8 cellular contexts compared by ENCODE assay signal in the genomic region with DNA sequence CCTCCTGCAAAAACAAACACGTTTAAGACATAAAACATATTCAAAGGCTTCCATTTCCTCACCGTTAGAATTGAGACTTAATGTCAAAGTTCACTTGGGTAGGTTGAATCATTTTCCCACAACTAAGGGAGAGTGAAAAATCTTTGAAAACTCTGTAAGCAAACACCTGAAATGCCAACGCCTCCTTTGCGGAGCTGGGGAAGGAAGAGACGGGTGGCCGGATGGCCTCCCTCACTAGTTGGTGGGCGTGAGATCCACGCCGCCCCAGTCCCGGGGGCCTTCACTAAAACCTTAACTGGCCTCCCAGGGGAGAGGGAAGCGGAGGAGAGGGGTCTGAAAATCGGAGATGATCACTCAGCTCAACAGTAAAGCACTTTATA. TPM values are rescaled to one million over a fixed set of nuclear protein-coding genes. Genes with fewer than 3 reads are reported as not detected.
A peak's percentile ranks its signal among the peaks of the same experiment; 100 is the strongest.
DNase-seq lines count a peak whose midpoint lies in the region; ATAC-seq, FAIRE-seq and TF ChIP-seq lines count a peak whose summit lies in the region.

No MANE protein-coding gene starts in this region.

- H3K9ac ChIP-seq in SK-N-SH (peak overlapping the region; percentile 91), HepG2 (ENCODE audit: insufficient read depth, low read depth, low read length) (peak overlapping the region; percentile 98)

- peak; percentile 6 for ATAC-seq in GM21528 (IDR thresholded peaks at IDR 0.05; ENCODE audit: low FRiP score, unreplicated experiment)
- ATAC-seq in HepG2: peak; percentile 36
- peak; percentile 25 for ATAC-seq in stimulated activated effector memory CD8-positive, alpha-beta T cell treated with anti-CD3 and anti-CD28 coated beads, Interleukin-12 subunit alpha, Interleukin-12 subunit beta, amount 100 ng/mL, for 72 hours
- ATAC-seq in GM21737 (IDR thresholded peaks at IDR 0.05; ENCODE audit: unreplicated experiment): no peak

- in situ Hi-C loops in HepG2 (cut with HindIII; ENCODE audit: extremely low pct_ligation_motif_present, low pct_unique_long_range_greater_than_20kb): no loop called here

- WGBS in SK-N-SH (ENCODE audit: low lambda C conversion rate): 2% methylated on average over 10 of the region's 12 CpGs
- WGBS in HepG2 (ENCODE audit: low lambda C conversion rate): under 1% methylated on average over 12 of the region's 12 CpGs

- H3K4me2 ChIP-seq in SK-N-SH (peak overlapping the region; percentile 90), HepG2 (ENCODE audit: low read depth, low read length) (peak overlapping the region; percentile 91)

- H3K36me3 ChIP-seq in BE2C (no peaks in the 10 kb centered on the region), SK-N-SH (replicated peaks in 1 of 2; ENCODE audit: control insufficient read depth in 1 of 2, insufficient read depth in 2 of 2, low read length in 1 of 2) (peaks cover 0 to 5% of the 10 kb centered on the region in 2 experiments), HepG2 (replicated peaks in 1 of 2; ENCODE audit: control insufficient read depth in 1 of 2, insufficient read depth in 2 of 2, low read length in 2 of 2) (no peaks in the 10 kb centered on the region)

- peaks cover 62% of the 10 kb centered on the region for H3K79me2 ChIP-seq in SK-N-SH (ENCODE audit: insufficient read depth)
- peaks cover 40% of the 10 kb centered on the region for H3K79me2 ChIP-seq in HepG2 (ENCODE audit: insufficient read depth, low read length)

- POLR2A ChIA-PET in SK-N-SH (lab: Yijun Ruan, JAX): interaction anchor here (0.8 to 3.4 kb wide), 3 partner anchors 10 to 19 kb away, joined by 3 to 14 read pairs (median 12); partner anchors contain the start of gene NMT1
- POLR2A ChIA-PET in HepG2 (lab: Yijun Ruan, JAX): interaction anchor here (0.8 to 4.2 kb wide), 12 partner anchors 10 to 152 kb away, joined by 3 to 74 read pairs (median 5); partner anchors contain the start of genes EFTUD2, HEXIM1, HEXIM2 and NMT1

- CTCF ChIA-PET in SK-N-SH (lab: Yijun Ruan, JAX): interaction anchor here (1.0 to 3.9 kb wide), 8 partner anchors 11 to 98 kb away, joined by 3 to 20 read pairs (median 6); partner anchors contain the start of genes ACBD4, HEXIM1 and PLCD3
- CTCF ChIA-PET in HepG2 (lab: Yijun Ruan, JAX; ENCODE audit: low intra/inter-chr PET ratio, low total read pairs): no interaction called here

- H3K9me3 Mint-ChIP-seq in brain: no peaks in the 10 kb centered on the region
- H3K9me3 Mint-ChIP-seq in stimulated activated effector memory CD8-positive, alpha-beta T cell treated with anti-CD3 and anti-CD28 coated beads, Interleukin-12 subunit alpha, Interleukin-12 subunit beta, amount 100 ng/mL, for 72 hours: no peaks in the 10 kb centered on the region

- TF ChIP-seq POLR2A in HepG2 (IDR thresholded peaks at IDR 0.05; ENCODE audit: insufficient read depth in 1 of 2, low read depth in 2 of 2, low read length in 2 of 2): no peak; a peak in 1 of 4 replicates

- TF ChIP-seq RAD21 in SK-N-SH (IDR thresholded peaks at IDR 0.05; ENCODE audit: low read length): no peak
- no peak for TF ChIP-seq RAD21 in HepG2 (CRISPR knock-in tag; IDR thresholded peaks at IDR 0.05)

- H3K27me3 Mint-ChIP-seq in brain: peaks cover 3% of the 10 kb centered on the region

- peak overlapping the region; percentile 92 for H3K27ac ChIP-seq in SK-N-SH (ENCODE audit: low read depth in 2 of 2, low read length in 1 of 2)
- peak overlapping the region; percentile 94 for H3K27ac ChIP-seq in HepG2 (ENCODE audit: extremely low read length, insufficient read depth, low read length)

- H3K4me3 Mint-ChIP-seq in brain: peak overlapping the region; percentile 86 to 95 (median 93)
- peak overlapping the region; percentile 95 for H3K4me3 Mint-ChIP-seq in stimulated activated effector memory CD8-positive, alpha-beta T cell treated with anti-CD3 and anti-CD28 coated beads, Interleukin-12 subunit alpha, Interleukin-12 subunit beta, amount 100 ng/mL, for 72 hours

- peak overlapping the region; percentile 75 for H2AFZ ChIP-seq in SK-N-SH (ENCODE audit: low read depth)
- H2AFZ ChIP-seq in HepG2 (ENCODE audit: low read length): peak overlapping the region; percentile 22

- H3K4me1 Mint-ChIP-seq in brain: peaks cover 52% of the 10 kb centered on the region
- peaks cover 32% of the 10 kb centered on the region for H3K4me1 Mint-ChIP-seq in stimulated activated effector memory CD8-positive, alpha-beta T cell treated with anti-CD3 and anti-CD28 coated beads, Interleukin-12 subunit alpha, Interleukin-12 subunit beta, amount 100 ng/mL, for 72 hours

- H3K27ac Mint-ChIP-seq in brain: peak overlapping the region; percentile 94 to 97 (median 96)
- H3K27ac Mint-ChIP-seq in stimulated activated effector memory CD8-positive, alpha-beta T cell treated with anti-CD3 and anti-CD28 coated beads, Interleukin-12 subunit alpha, Interleukin-12 subunit beta, amount 100 ng/mL, for 72 hours: peak overlapping the region; percentile 98

- TF ChIP-seq EP300 in SK-N-SH (IDR thresholded peaks at IDR 0.05; ENCODE audit: borderline replicate concordance in 1 of 2, low read depth in 1 of 2, low read length in 1 of 2) (no peak), HepG2 (IDR thresholded peaks at IDR 0.05; ENCODE audit: low read depth in 2 of 2, low read length in 2 of 2) (no peak), HepG2 (CRISPR knock-in tag; IDR thresholded peaks at IDR 0.05; ENCODE audit: borderline replicate concordance) (no peak)

- FAIRE-seq in HepG2 (lab: Jason Lieb, UNC): peak; percentile 52

- H3K27me3 ChIP-seq in BE2C: no peaks in the 10 kb centered on the region
- H3K27me3 ChIP-seq in SK-N-SH (ENCODE audit: insufficient read depth): no peaks in the 10 kb centered on the region
- no peaks in the 10 kb centered on the region; a peak in 1 of 5 replicates for H3K27me3 ChIP-seq in HepG2 (ENCODE audit: control insufficient read depth in 1 of 2, insufficient read depth in 2 of 2, low read length in 2 of 2)

- peaks cover 17% of the 10 kb centered on the region for H3F3A ChIP-seq in SK-N-SH (replicated peaks; ENCODE audit: insufficient read depth)

- no peaks in the 10 kb centered on the region; the same call in 1 of the 2 replicates for H3K4me1 ChIP-seq in BE2C
- no peaks in the 10 kb centered on the region; a peak in 1 of 4 replicates for H3K4me1 ChIP-seq in SK-N-SH (ENCODE audit: control insufficient read depth in 1 of 2, insufficient read depth in 2 of 2, low read depth in 1 of 2, low read length in 1 of 2)
- H3K4me1 ChIP-seq in HepG2 (ENCODE audit: insufficient read depth, low read length): peaks cover 53% of the 10 kb centered on the region

- intact Hi-C loops in HepG2 (cut with micrococcal nuclease; ENCODE audit: unreplicated experiment): loop anchor here (5.0 kb wide), 1 partner anchor 377 kb away; no protein-coding TSS in a partner anchor

- no TSS peak for BruUV-seq in HepG2 (replicated peaks; lab: Mats Ljungman, UMichigan)

- TF ChIP-seq CTCF in BE2C (IDR thresholded peaks at IDR 0.05; ENCODE audit: low read depth, low read length) (no peak), SK-N-SH (IDR thresholded peaks at IDR 0.05) (no peak), brain (conservative IDR thresholded peaks at IDR 0.05) (no peak), HepG2 (CRISPR knock-in tag; IDR thresholded peaks at IDR 0.05) (no peak)

- H3K4me3 ChIP-seq in BE2C (ENCODE audit: low read depth, low read length) (peak overlapping the region; percentile 95), SK-N-SH (ENCODE audit: low read depth in 2 of 2, low read length in 1 of 2) (peak overlapping the region; percentile 60 to 79), HepG2 (replicated peaks in 1 of 3; ENCODE audit: insufficient read depth in 1 of 3, low read depth in 2 of 3, low read length in 3 of 3) (peak overlapping the region; percentile 76 to 89 (median 78))

- no peak for DNase-seq in BE2C
- DNase-seq in SK-N-SH: peak; percentile 56
- DNase-seq in HepG2 (ENCODE audit: low spot score): peak; percentile 60
- DNase-seq in stimulated activated effector memory CD8-positive, alpha-beta T cell treated with anti-CD3 and anti-CD28 coated beads, Interleukin-12 subunit alpha, Interleukin-12 subunit beta, amount 100 ng/mL, for 72 hours (ENCODE audit: low spot score in 2 of 2): peak; percentile 17 to 69
- DNase-seq in NCI-H2107 treated with DMSO at 0.1 percent for 48 hours (lab: John Stamatoyannopoulos, UW; ENCODE audit: unreplicated experiment): no peak

- H3K9me2 ChIP-seq in SK-N-SH: no peaks in the 10 kb centered on the region

- H3K9me3 ChIP-seq in BE2C (no peaks in the 10 kb centered on the region), SK-N-SH (no peaks in the 10 kb centered on the region), HepG2 (ENCODE audit: low read length) (no peaks in the 10 kb centered on the region)

- H4K20me1 ChIP-seq in SK-N-SH (ENCODE audit: insufficient read depth) (no peaks in the 10 kb centered on the region), HepG2 (ENCODE audit: insufficient read depth, low read length) (no peaks in the 10 kb centered on the region)

- peaks cover 11% of the 10 kb centered on the region for H3K36me3 Mint-ChIP-seq in brain
- H3K36me3 Mint-ChIP-seq in stimulated activated effector memory CD8-positive, alpha-beta T cell treated with anti-CD3 and anti-CD28 coated beads, Interleukin-12 subunit alpha, Interleukin-12 subunit beta, amount 100 ng/mL, for 72 hours: peaks cover 16% of the 10 kb centered on the region

RNA-seq across cellular contexts. Expression of gene DCAKD, which starts 0.8 kb away (rescaled TPM):
- polyA plus RNA-seq in BE2C (2012; ENCODE audit: insufficient read depth, insufficient read length, low read depth): 42.5 TPM
- 47.6 and 48.8 TPM in 2 replicates for polyA plus RNA-seq in SK-N-SH (2012; rRNA removed)
- 19.9 and 29.3 TPM in 2 replicates for polyA plus RNA-seq in SK-N-SH (2012; cell fraction: cytosol; rRNA removed)
- 62.2 and 68.2 TPM in 2 replicates for polyA plus RNA-seq in SK-N-SH (2012; cell fraction: nucleus; rRNA removed)
- polyA plus RNA-seq in brain (ENCODE audit: insufficient read depth, low read depth, low replicate concordance): 95.0 TPM
- total RNA-seq in HepG2 (2016; rRNA removed; fragmentation: Illumina TruSeq; extraction: Trizol): 29.2 and 31.1 TPM in 2 replicates
- 17.8 and 18.9 TPM in 2 replicates for total RNA-seq in HepG2 (2016; cell fraction: cytosol; rRNA removed; fragmentation: Illumina TruSeq; extraction: Trizol; ENCODE audit: low read depth)
- total RNA-seq in HepG2 (2016; cell fraction: insoluble cytoplasmic fraction; rRNA removed; fragmentation: Illumina TruSeq; extraction: Trizol): 29.3 and 30.4 TPM in 2 replicates
- 31.0 and 36.7 TPM in 2 replicates for total RNA-seq in HepG2 (2016; cell fraction: membrane; rRNA removed; fragmentation: Illumina TruSeq; extraction: Trizol)
- total RNA-seq in HepG2 (2016; cell fraction: nucleus; rRNA removed; fragmentation: Illumina TruSeq; extraction: Trizol): 13.3 and 14.3 TPM in 2 replicates
- 25.9 and 30.2 TPM in 2 replicates for polyA plus RNA-seq in HepG2 (2011; rRNA removed)
- polyA plus RNA-seq in HepG2 (2011; cell fraction: cytosol; rRNA removed): 27.0 and 35.9 TPM in 2 replicates
- 35.9 and 42.1 TPM in 2 replicates for polyA plus RNA-seq in HepG2 (2011; cell fraction: nucleus; rRNA removed)
- polyA plus RNA-seq in HepG2 (2012): 21.9 and 25.6 TPM in 2 replicates
- 14.2 and 18.1 TPM in 2 replicates for polyA plus RNA-seq in HepG2 (2016; cell fraction: cytosol; fragmentation: Illumina TruSeq; extraction: Trizol; ENCODE audit: low read depth)
- 30.0 and 35.6 TPM in 2 replicates for polyA plus RNA-seq in HepG2 (2016; cell fraction: insoluble cytoplasmic fraction; fragmentation: Illumina TruSeq; extraction: Trizol; ENCODE audit: low read depth)
- polyA plus RNA-seq in HepG2 (2016; cell fraction: membrane; fragmentation: Illumina TruSeq; extraction: Trizol; ENCODE audit: low read depth): 26.8 and 28.1 TPM in 2 replicates
- 28.5 and 31.2 TPM in 2 replicates for polyA plus RNA-seq in HepG2 (2016; cell fraction: nucleus; fragmentation: Illumina TruSeq; extraction: Trizol; ENCODE audit: insufficient read depth, low read depth)
- polyA minus RNA-seq in HepG2 (2011; rRNA and poly(A)+ RNA removed; ENCODE audit: low replicate concordance): 34.7 and 107 TPM in 2 replicates
- polyA minus RNA-seq in HepG2 (2011; cell fraction: cytosol; rRNA and poly(A)+ RNA removed): 36.1 and 39.1 TPM in 2 replicates
- 14.9 and 19.5 TPM in 2 replicates for polyA minus RNA-seq in HepG2 (2011; cell fraction: nucleus; rRNA and poly(A)+ RNA removed)

RNA-seq across cellular contexts. Expression of gene NMT1, which starts 10.4 kb away (rescaled TPM):
- 327 TPM for polyA plus RNA-seq in BE2C (2012; ENCODE audit: insufficient read depth, insufficient read length, low read depth)
- polyA plus RNA-seq in SK-N-SH (2012; rRNA removed) (30.1 and 31.6 TPM in 2 replicates), brain (ENCODE audit: insufficient read depth, low read depth, low replicate concordance) (60.8 TPM), HepG2 (2011; rRNA removed) (71.9 and 75.7 TPM in 2 replicates)
- 28.0 and 32.9 TPM in 2 replicates for polyA plus RNA-seq in SK-N-SH (2012; cell fraction: cytosol; rRNA removed)
- polyA plus RNA-seq in SK-N-SH (2012; cell fraction: nucleus; rRNA removed): 43.2 and 49.8 TPM in 2 replicates
- total RNA-seq in HepG2 (2016; rRNA removed; fragmentation: Illumina TruSeq; extraction: Trizol): 142 and 194 TPM in 2 replicates
- total RNA-seq in HepG2 (2016; cell fraction: cytosol; rRNA removed; fragmentation: Illumina TruSeq; extraction: Trizol; ENCODE audit: low read depth): 26.5 and 28.3 TPM in 2 replicates
- 140 and 195 TPM in 2 replicates for total RNA-seq in HepG2 (2016; cell fraction: insoluble cytoplasmic fraction; rRNA removed; fragmentation: Illumina TruSeq; extraction: Trizol)
- 38.6 and 40.6 TPM in 2 replicates for total RNA-seq in HepG2 (2016; cell fraction: membrane; rRNA removed; fragmentation: Illumina TruSeq; extraction: Trizol)
- total RNA-seq in HepG2 (2016; cell fraction: nucleus; rRNA removed; fragmentation: Illumina TruSeq; extraction: Trizol): 107 and 123 TPM in 2 replicates
- polyA plus RNA-seq in HepG2 (2011; cell fraction: cytosol; rRNA removed): 38.6 and 40.9 TPM in 2 replicates
- 44.4 and 51.3 TPM in 2 replicates for polyA plus RNA-seq in HepG2 (2011; cell fraction: nucleus; rRNA removed)
- 109 and 117 TPM in 2 replicates for polyA plus RNA-seq in HepG2 (2012)
- polyA plus RNA-seq in HepG2 (2016; cell fraction: cytosol; fragmentation: Illumina TruSeq; extraction: Trizol; ENCODE audit: low read depth): 13.3 and 16.4 TPM in 2 replicates
- polyA plus RNA-seq in HepG2 (2016; cell fraction: insoluble cytoplasmic fraction; fragmentation: Illumina TruSeq; extraction: Trizol; ENCODE audit: low read depth): 189 and 216 TPM in 2 replicates
- polyA plus RNA-seq in HepG2 (2016; cell fraction: membrane; fragmentation: Illumina TruSeq; extraction: Trizol; ENCODE audit: low read depth): 22.9 and 24.5 TPM in 2 replicates
- polyA plus RNA-seq in HepG2 (2016; cell fraction: nucleus; fragmentation: Illumina TruSeq; extraction: Trizol; ENCODE audit: insufficient read depth, low read depth): 111 and 125 TPM in 2 replicates
- 63.5 and 95.4 TPM in 2 replicates for polyA minus RNA-seq in HepG2 (2011; rRNA and poly(A)+ RNA removed; ENCODE audit: low replicate concordance)
- 254 and 276 TPM in 2 replicates for polyA minus RNA-seq in HepG2 (2011; cell fraction: cytosol; rRNA and poly(A)+ RNA removed)
- polyA minus RNA-seq in HepG2 (2011; cell fraction: nucleus; rRNA and poly(A)+ RNA removed): 44.7 and 70.7 TPM in 2 replicates

Comparison
In these comparisons a context has a peak if more than half of its experiments do, and no peak if none do; other contexts are left out.
1. DNase-seq: peak in SK-N-SH (single experiment), HepG2 (single experiment) and stimulated activated effector memory CD8-positive, alpha-beta T cell treated with anti-CD3 and anti-CD28 coated beads, Interleukin-12 subunit alpha, Interleukin-12 subunit beta, amount 100 ng/mL, for 72 hours (2 of 2); none in BE2C (single experiment) and NCI-H2107 treated with DMSO at 0.1 percent for 48 hours (single experiment).
2. Peak in every context shown above with its lines, with median percentiles within 50 percentile points of each other: H3K4me3 ChIP-seq.